9 cellular contexts compared by ENCODE assay signal in genomic region chr5:176530983-176531901, GRCh38. TPM values are rescaled to one million over a fixed set of nuclear protein-coding genes. Genes with fewer than 3 reads are reported as not detected.
DNase-seq lines count a peak whose midpoint lies in the region; ATAC-seq, FAIRE-seq and TF ChIP-seq lines count a peak whose summit lies in the region.
"Had no signal": no experiment of that assay in that cellular context is flagged by ENCODE, and none has a peak within 500 bp of the region (broad histone marks: within the 10 kb centered on the region; RNA-seq: fewer than 3 reads in every experiment).

No MANE protein-coding gene starts in this region.

- no TSS peak for BruUV-seq in HepG2 (replicated peaks; lab: Mats Ljungman, UMichigan)

- 96% methylated on average over 18 of the region's 24 CpGs for WGBS in HepG2 (ENCODE audit: low lambda C conversion rate)
- WGBS in right lobe of liver (ENCODE audit: insufficient coverage, low coverage, low lambda C conversion rate, missing lambda C conversion rate): 62% methylated on average over 12 of the region's 24 CpGs
- 57% methylated on average over 21 of the region's 24 CpGs; no CpG with 5 or more reads in 1 of the 2 donors for WGBS in transverse colon (ENCODE audit: low coverage in 1 of 2), 2 donors

- intact Hi-C loops in HepG2 (cut with micrococcal nuclease; ENCODE audit: unreplicated experiment) (no loop called here), right lobe of liver (cut with DNase I) (loop anchor here in 1 of 2 donors (10.0 kb wide), 1 partner anchor 86 kb away; the partner anchor contains the start of gene FAF2), transverse colon (cut with DNase I; ENCODE audit: low total_unique reads) (no loop called here)

- H2AFZ ChIP-seq in HepG2 (ENCODE audit: low read length): no peak overlapping the region

- no peak for TF ChIP-seq EP300 in HepG2 (IDR thresholded peaks at IDR 0.05; ENCODE audit: low read depth in 2 of 2, low read length in 2 of 2)
- no peak for TF ChIP-seq EP300 in HepG2 (CRISPR knock-in tag; IDR thresholded peaks at IDR 0.05; ENCODE audit: borderline replicate concordance)
- TF ChIP-seq EP300 in transverse colon (IDR thresholded peaks at IDR 0.05; ENCODE audit: low read depth): no peak

- no peak for TF ChIP-seq RAD21 in HepG2 (CRISPR knock-in tag; IDR thresholded peaks at IDR 0.05)

- H4K20me1 ChIP-seq in HepG2 (ENCODE audit: insufficient read depth, low read length): peaks cover 33% of the 10 kb centered on the region

- H3K79me2 ChIP-seq in HepG2 (ENCODE audit: insufficient read depth, low read length): peaks cover 36% of the 10 kb centered on the region

- TF ChIP-seq CTCF in HepG2 (CRISPR knock-in tag; IDR thresholded peaks at IDR 0.05) (no peak), right lobe of liver (IDR thresholded peaks at IDR 0.05) (no peak), transverse colon (IDR thresholded peaks at IDR 0.05) (no peak)

- in situ Hi-C loops in HepG2 (cut with HindIII; ENCODE audit: extremely low pct_ligation_motif_present, low pct_unique_long_range_greater_than_20kb) (loop anchor here (25.0 kb wide), 1 partner anchor 831 kb away; the partner anchor contains the start of genes LMAN2 and RGS14), transverse colon (cut with MboI; ENCODE audit: low pct_ligation_motif_present in 1 of 4, low pct_unique_long_range_greater_than_20kb in 1 of 4, low sequenced_read_pairs in 3 of 4) (no loop called here)

- H3K4me3 ChIP-seq in HepG2 (replicated peaks in 1 of 3; ENCODE audit: insufficient read depth in 1 of 3, low read depth in 2 of 3, low read length in 3 of 3) (no peak overlapping the region), right lobe of liver (no peak overlapping the region), transverse colon (no peak overlapping the region)

- CTCF ChIA-PET in HepG2 (lab: Yijun Ruan, JAX; ENCODE audit: low intra/inter-chr PET ratio, low total read pairs): no interaction called here

- POLR2A ChIA-PET in HepG2 (lab: Yijun Ruan, JAX): no interaction called here

- no peak for FAIRE-seq in HepG2 (lab: Jason Lieb, UNC)

- H3K4me1 ChIP-seq in HepG2 (ENCODE audit: insufficient read depth, low read length) (peaks cover 25% of the 10 kb centered on the region), right lobe of liver (peaks cover 0 to 36% (median 25%) of the 10 kb centered on the region in 4 donors), transverse colon (peaks cover 29 to 50% (median 36%) of the 10 kb centered on the region in 4 donors)

- H3K4me2 ChIP-seq in HepG2 (ENCODE audit: low read depth, low read length): no peak overlapping the region

- ATAC-seq in HepG2: no peak
- no peak for ATAC-seq in right lobe of liver
- ATAC-seq in GM21619 (IDR thresholded peaks at IDR 0.05; ENCODE audit: unreplicated experiment): no peak

- H3K36me3 ChIP-seq in HepG2 (replicated peaks in 1 of 2; ENCODE audit: control insufficient read depth in 1 of 2, insufficient read depth in 2 of 2, low read length in 2 of 2) (peaks cover 25 to 50% of the 10 kb centered on the region in 2 experiments), right lobe of liver (peaks cover 0 to 35% (median 14%) of the 10 kb centered on the region in 4 donors), transverse colon (peaks cover 0 to 24% (median 7%) of the 10 kb centered on the region in 4 donors)

- H3K9ac ChIP-seq in HepG2 (ENCODE audit: insufficient read depth, low read depth, low read length): no peak overlapping the region

- DNase-seq in HepG2 (ENCODE audit: low spot score) (no peak), right lobe of liver (no peak), transverse colon (no peak), COR-L47 (lab: John Stamatoyannopoulos, UW) (no peak), HuH-7.5 (ENCODE audit: low spot score) (no peak)
- peak; percentile 62 to 69 for DNase-seq in activated T-cell treated with anti-CD3 and anti-CD28 coated beads, Interleukin-2, amount 50 U/mL, for 48 hours
- DNase-seq: mammary epithelial cell had no signal

- no peak for TF ChIP-seq POLR2A in HepG2 (IDR thresholded peaks at IDR 0.05; ENCODE audit: insufficient read depth in 1 of 2, low read depth in 2 of 2, low read length in 2 of 2)
- TF ChIP-seq POLR2A in right lobe of liver (IDR thresholded peaks at IDR 0.05): no peak
- no peak for TF ChIP-seq POLR2A in transverse colon (IDR thresholded peaks at IDR 0.05)

- H3K9me3 ChIP-seq in HepG2 (ENCODE audit: low read length): no peaks in the 10 kb centered on the region
- H3K9me3 ChIP-seq in right lobe of liver: no peaks in the 10 kb centered on the region
- no peaks in the 10 kb centered on the region for H3K9me3 ChIP-seq in transverse colon

- H3K27me3 ChIP-seq in HepG2 (ENCODE audit: control insufficient read depth in 1 of 2, insufficient read depth in 2 of 2, low read length in 2 of 2): no peaks in the 10 kb centered on the region; a peak in 1 of 5 replicates
- no peaks in the 10 kb centered on the region for H3K27me3 ChIP-seq in right lobe of liver
- H3K27me3 ChIP-seq in layer of hippocampus (ENCODE audit: control insufficient read depth, insufficient read depth, low read length): no peaks in the 10 kb centered on the region
- no peaks in the 10 kb centered on the region for H3K27me3 ChIP-seq in transverse colon

- H3K27ac ChIP-seq in HepG2 (ENCODE audit: extremely low read length, insufficient read depth, low read length) (no peak overlapping the region), right lobe of liver (no peak overlapping the region), layer of hippocampus (ENCODE audit: low read depth, low read length) (peak overlapping the region; percentile 92), transverse colon (peak overlapping the region; percentile 0 to 53 (median 22))

TF ChIP-seq in HepG2, 621 proteins besides CTCF, POLR2A, EP300 and RAD21 (continues in another document):
- no peak for TF ChIP-seq PCBP1 (IDR thresholded peaks at IDR 0.05; ENCODE audit: borderline replicate concordance, low read depth, low read length)

RNA-seq across cellular contexts. Expression of gene RNF44, which starts 6.0 kb away (rescaled TPM):
- 5.1 and 9.2 TPM in 2 replicates for total RNA-seq in HepG2 (2016; rRNA removed; fragmentation: Illumina TruSeq; extraction: Trizol)
- total RNA-seq in HepG2 (2016; cell fraction: cytosol; rRNA removed; fragmentation: Illumina TruSeq; extraction: Trizol; ENCODE audit: low read depth): 7.2 and 9.4 TPM in 2 replicates
- total RNA-seq in HepG2 (2016; cell fraction: insoluble cytoplasmic fraction; rRNA removed; fragmentation: Illumina TruSeq; extraction: Trizol): 4.4 and 8.7 TPM in 2 replicates
- 7.2 and 9.8 TPM in 2 replicates for total RNA-seq in HepG2 (2016; cell fraction: membrane; rRNA removed; fragmentation: Illumina TruSeq; extraction: Trizol)
- 9.4 and 17.1 TPM in 2 replicates for total RNA-seq in HepG2 (2016; cell fraction: nucleus; rRNA removed; fragmentation: Illumina TruSeq; extraction: Trizol)
- polyA plus RNA-seq in HepG2 (2011; rRNA removed): 16.8 and 19.1 TPM in 2 replicates
- 6.8 and 9.5 TPM in 2 replicates for polyA plus RNA-seq in HepG2 (2011; cell fraction: cytosol; rRNA removed)
- 134 and 149 TPM in 2 replicates for polyA plus RNA-seq in HepG2 (2011; cell fraction: nucleus; rRNA removed)
- 37.8 and 52.8 TPM in 2 replicates for polyA plus RNA-seq in HepG2 (2012)
- polyA plus RNA-seq in HepG2 (2016; cell fraction: cytosol; fragmentation: Illumina TruSeq; extraction: Trizol; ENCODE audit: low read depth): 2.3 and 2.5 TPM in 2 replicates
- polyA plus RNA-seq in HepG2 (2016; cell fraction: insoluble cytoplasmic fraction; fragmentation: Illumina TruSeq; extraction: Trizol; ENCODE audit: low read depth): 15.8 and 20.6 TPM in 2 replicates
- 9.4 and 9.7 TPM in 2 replicates for polyA plus RNA-seq in HepG2 (2016; cell fraction: membrane; fragmentation: Illumina TruSeq; extraction: Trizol; ENCODE audit: low read depth)
- 52.0 and 60.3 TPM in 2 replicates for polyA plus RNA-seq in HepG2 (2016; cell fraction: nucleus; fragmentation: Illumina TruSeq; extraction: Trizol; ENCODE audit: insufficient read depth, low read depth)
- polyA minus RNA-seq in HepG2 (2011; rRNA and poly(A)+ RNA removed; ENCODE audit: low replicate concordance): 18.3 and 21.3 TPM in 2 replicates
- polyA minus RNA-seq in HepG2 (2011; cell fraction: cytosol; rRNA and poly(A)+ RNA removed): 16.1 and 19.0 TPM in 2 replicates
- 28.3 and 33.1 TPM in 2 replicates for polyA minus RNA-seq in HepG2 (2011; cell fraction: nucleus; rRNA and poly(A)+ RNA removed)
- 10 to 100 TPM in 4 of 6 experiments, 1 to 10 TPM in 2; 5.1 to 16.3 (median 12.7) TPM for total RNA-seq in right lobe of liver
- 10 to 100 TPM; 43.8 to 65.6 (median 54.8) TPM for total RNA-seq in transverse colon

RNA-seq across cellular contexts. Expression of gene CDHR2, which starts 17.9 kb away (rescaled TPM):
- 7.8 and 17.9 TPM in 2 replicates for total RNA-seq in HepG2 (2016; rRNA removed; fragmentation: Illumina TruSeq; extraction: Trizol)
- 3.8 and 4.0 TPM in 2 replicates for total RNA-seq in HepG2 (2016; cell fraction: cytosol; rRNA removed; fragmentation: Illumina TruSeq; extraction: Trizol; ENCODE audit: low read depth)
- 5.3 and 18.3 TPM in 2 replicates for total RNA-seq in HepG2 (2016; cell fraction: insoluble cytoplasmic fraction; rRNA removed; fragmentation: Illumina TruSeq; extraction: Trizol)
- 7.4 and 8.2 TPM in 2 replicates for total RNA-seq in HepG2 (2016; cell fraction: membrane; rRNA removed; fragmentation: Illumina TruSeq; extraction: Trizol)
- total RNA-seq in HepG2 (2016; cell fraction: nucleus; rRNA removed; fragmentation: Illumina TruSeq; extraction: Trizol): 19.1 and 22.7 TPM in 2 replicates
- polyA plus RNA-seq in HepG2 (2011; rRNA removed): 20.9 and 27.3 TPM in 2 replicates
- polyA plus RNA-seq in HepG2 (2011; cell fraction: cytosol; rRNA removed): 14.0 and 14.6 TPM in 2 replicates
- 70.0 and 99.3 TPM in 2 replicates for polyA plus RNA-seq in HepG2 (2011; cell fraction: nucleus; rRNA removed)
- 15.8 and 16.5 TPM in 2 replicates for polyA plus RNA-seq in HepG2 (2012)
- polyA plus RNA-seq in HepG2 (2016; cell fraction: cytosol; fragmentation: Illumina TruSeq; extraction: Trizol; ENCODE audit: low read depth): 2.7 and 3.5 TPM in 2 replicates
- 6.8 and 7.1 TPM in 2 replicates for polyA plus RNA-seq in HepG2 (2016; cell fraction: insoluble cytoplasmic fraction; fragmentation: Illumina TruSeq; extraction: Trizol; ENCODE audit: low read depth)
- polyA plus RNA-seq in HepG2 (2016; cell fraction: membrane; fragmentation: Illumina TruSeq; extraction: Trizol; ENCODE audit: low read depth): 4.6 and 6.1 TPM in 2 replicates
- polyA plus RNA-seq in HepG2 (2016; cell fraction: nucleus; fragmentation: Illumina TruSeq; extraction: Trizol; ENCODE audit: insufficient read depth, low read depth): 48.7 and 52.7 TPM in 2 replicates
- polyA minus RNA-seq in HepG2 (2011; rRNA and poly(A)+ RNA removed; ENCODE audit: low replicate concordance): 0.07 and 41.0 TPM in 2 replicates
- polyA minus RNA-seq in HepG2 (2011; cell fraction: cytosol; rRNA and poly(A)+ RNA removed): 12.1 and 12.2 TPM in 2 replicates
- polyA minus RNA-seq in HepG2 (2011; cell fraction: nucleus; rRNA and poly(A)+ RNA removed): 15.5 and 15.7 TPM in 2 replicates
- total RNA-seq in right lobe of liver: 10 to 100 TPM in 4 of 6 experiments, 1 to 10 TPM in 2; 6.8 to 89.2 (median 41.2) TPM
- 100 to 1,000 TPM in 2 of 4 donors, 10 to 100 TPM in 2; 15.5 to 257 (median 104) TPM for total RNA-seq in transverse colon

Comparison
In these comparisons a context has a peak if more than half of its experiments do, and no peak if none do; other contexts are left out.
1. DNase-seq: peak in activated T-cell treated with anti-CD3 and anti-CD28 coated beads, Interleukin-2, amount 50 U/mL, for 48 hours (2 of 2); none in HepG2 (single experiment), right lobe of liver (0 of 3), transverse colon (single experiment), COR-L47 (single experiment) and HuH-7.5 (single experiment).
2. H3K27ac ChIP-seq: peak in layer of hippocampus (single experiment) and transverse colon (4 of 4); none in HepG2 (single experiment) and right lobe of liver (0 of 3).